In genomic region chr7:1536105-1536767, GRCh38 we compare ENCODE assay signal across 11 cellular contexts. TPM values are rescaled to one million over a fixed set of nuclear protein-coding genes. Genes with fewer than 3 reads are reported as not detected.
DNase-seq lines count a peak whose midpoint lies in the region; ATAC-seq, FAIRE-seq and TF ChIP-seq lines count a peak whose summit lies in the region.
"Had no signal": no experiment of that assay in that cellular context is flagged by ENCODE, and none has a peak within 500 bp of the region (broad histone marks: within the 10 kb centered on the region; RNA-seq: fewer than 3 reads in every experiment).

No MANE protein-coding gene starts in this region.

- H3K36me3 ChIP-seq in GM06990 (ENCODE audit: control insufficient read depth, insufficient read depth, low read length) (peaks cover 21% of the 10 kb centered on the region), breast epithelium (peaks cover 7% of the 10 kb centered on the region), right lobe of liver (peaks cover 0 to 10% (median 7%) of the 10 kb centered on the region in 4 donors), spleen (peaks cover 0 to 68% (median 30%) of the 10 kb centered on the region in 6 donors)

- H3K9me3 ChIP-seq in breast epithelium (no peaks in the 10 kb centered on the region), right lobe of liver (no peaks in the 10 kb centered on the region), spleen (no peaks in the 10 kb centered on the region)

- TF ChIP-seq CTCF in GM06990 (IDR thresholded peaks at IDR 0.05; ENCODE audit: insufficient read depth, low read length, poor library complexity, severe bottlenecking) (no peak), breast epithelium (IDR thresholded peaks at IDR 0.05) (no peak), right lobe of liver (IDR thresholded peaks at IDR 0.05) (no peak), spleen (IDR thresholded peaks at IDR 0.05 in 8 of 11, conservative IDR thresholded peaks at IDR 0.05 in 3 of 11) (no peak)

- FAIRE-seq in GM12891 (lab: Jason Lieb, UNC) = no peak

- H3K27ac ChIP-seq in breast epithelium = peak overlapping the region; percentile 100
- H3K27ac ChIP-seq in right lobe of liver = peak overlapping the region; percentile 93 to 94 (median 94)
- peak overlapping the region in 7 of 8 donors; percentile 74 to 86 (median 80) for H3K27ac ChIP-seq in spleen

- WGBS in right lobe of liver (ENCODE audit: insufficient coverage, low coverage, low lambda C conversion rate, missing lambda C conversion rate) = 72% methylated on average over 7 of the region's 34 CpGs
- 84 to 92% (median 89%) methylated on average over 28 to 34 of the region's 34 CpGs for WGBS in spleen, 5 donors

- H3K4me3 ChIP-seq in GM06990 (replicated peaks; ENCODE audit: low read depth, low read length) (no peak overlapping the region), breast epithelium (peak overlapping the region; percentile 43 to 84 (median 53)), right lobe of liver (no peak overlapping the region), spleen (peak overlapping the region in 1 of 8 donors; percentile 55)

- intact Hi-C loops in breast epithelium (cut with DNase I; ENCODE audit: low total_unique reads) = no loop called here
- intact Hi-C loops in right lobe of liver (cut with DNase I) = no loop called here
- intact Hi-C loops in spleen (cut with DNase I; ENCODE audit: low total_unique reads) = no loop called here

- ATAC-seq in right lobe of liver = no peak
- ATAC-seq in HG03442 (IDR thresholded peaks at IDR 0.05; ENCODE audit: unreplicated experiment) = no peak

- H3K4me1 ChIP-seq in breast epithelium (peaks cover 3 to 20% of the 10 kb centered on the region in 2 donors), right lobe of liver (peaks cover 0 to 29% (median 13%) of the 10 kb centered on the region in 4 donors), spleen (peaks cover 17 to 77% (median 50%) of the 10 kb centered on the region in 6 donors)

- H3K27me3 ChIP-seq in GM06990 (replicated peaks; ENCODE audit: control insufficient read depth, insufficient read depth, low read length) = no peaks in the 10 kb centered on the region
- H3K27me3 ChIP-seq in breast epithelium = no peaks in the 10 kb centered on the region
- H3K27me3 ChIP-seq in right lobe of liver = no peaks in the 10 kb centered on the region
- H3K27me3 ChIP-seq in spleen (replicated peaks in 1 of 7) = no peaks in the 10 kb centered on the region

- TF ChIP-seq POLR2A in breast epithelium (IDR thresholded peaks at IDR 0.05) = no peak
- TF ChIP-seq POLR2A in right lobe of liver (IDR thresholded peaks at IDR 0.05) = no peak
- no peak for TF ChIP-seq POLR2A in spleen (IDR thresholded peaks at IDR 0.05)
- TF ChIP-seq POLR2A in GM12891 (IDR thresholded peaks at IDR 0.05; ENCODE audit: low read depth, low read length) = no peak

- DNase-seq in GM06990 (ENCODE audit: extremely low read depth, insufficient read length) (peak; percentile 8), breast epithelium (ENCODE audit: low spot score in 2 of 2) (no peak), right lobe of liver (peak in 2 of 3 donors; percentile 26 to 47), spleen (peak; percentile 70), occipital lobe (lab: John Stamatoyannopoulos, UW) (no peak), retina (no peak), GM12891 (ENCODE audit: insufficient read length, low spot score) (no peak)
- DNase-seq: DMS53; stimulated activated naive CD4-positive, alpha-beta T cell had no signal

TF ChIP-seq in GM12891, 5 proteins besides CTCF, POLR2A, EP300 and RAD21:
- no peak for TF ChIP-seq PAX5 (IDR thresholded peaks at IDR 0.05; ENCODE audit: insufficient read depth, low read length, severe bottlenecking)
- TF ChIP-seq TAF1 (IDR thresholded peaks at IDR 0.05; ENCODE audit: low read depth, low read length) = no peak

RNA-seq across cellular contexts. Expression of gene MAFK, which starts 5.7 kb away (rescaled TPM):
- total RNA-seq in breast epithelium = 10 to 100 TPM; 14.4 to 25.9 (median 25.2) TPM
- 10 to 100 TPM in 4 of 6 experiments, 1 to 10 TPM in 2; 6.9 to 29.7 (median 13.1) TPM for total RNA-seq in right lobe of liver
- 10 to 100 TPM; 11.2 to 36.6 (median 27.0) TPM for total RNA-seq in spleen
- polyA plus RNA-seq in spleen = 10 to 100 TPM in 2 of 3 donors, 1 to 10 TPM in 1; 8.9 to 30.4 (median 10.3) TPM
- 6.9 TPM for total RNA-seq in occipital lobe
- 8.2 TPM for polyA plus RNA-seq in GM12891 (2012; ENCODE audit: low read depth, missing spikeins)

RNA-seq across cellular contexts. Expression of gene TMEM184A, which starts 19.8 kb away (rescaled TPM):
- total RNA-seq in breast epithelium = 1 to 10 TPM in 2 of 3 donors, not detected in 1; 6.6 to 8.2 TPM
- total RNA-seq in right lobe of liver = 10 to 100 TPM; 15.1 to 32.8 (median 26.7) TPM
- total RNA-seq in spleen = under 1 TPM in 3 of 7 donors, not detected in 4; 0.17 to 0.39 (median 0.28) TPM
- polyA plus RNA-seq in spleen = under 1 TPM; 0.09 to 0.26 (median 0.15) TPM
- not detected for total RNA-seq in occipital lobe
- 0.04 TPM for polyA plus RNA-seq in GM12891 (2012; ENCODE audit: low read depth, missing spikeins)
- total RNA-seq: pulmonary artery endothelial cell had no signal

RNA-seq across cellular contexts. Expression of gene INTS1, which starts 32.0 kb away (rescaled TPM):
- total RNA-seq in breast epithelium = 10 to 100 TPM; 27.5 to 32.1 (median 27.7) TPM
- total RNA-seq in right lobe of liver = 10 to 100 TPM; 30.1 to 49.6 (median 41.2) TPM
- 10 to 100 TPM; 47.3 to 95.7 (median 79.0) TPM for total RNA-seq in spleen
- polyA plus RNA-seq in spleen = 100 to 1,000 TPM in 1 of 3 donors, 10 to 100 TPM in 2; 51.4 to 126 (median 80.3) TPM
- 15.8 TPM for total RNA-seq in occipital lobe
- 33.2 TPM for polyA plus RNA-seq in GM12891 (2012; ENCODE audit: low read depth, missing spikeins)

RNA-seq across cellular contexts. Expression of gene PSMG3, which starts 33.6 kb away (rescaled TPM):
- total RNA-seq in breast epithelium = 10 to 100 TPM; 32.6 to 52.8 (median 45.4) TPM
- 10 to 100 TPM in 2 of 6 experiments, 1 to 10 TPM in 4; 7.6 to 28.1 (median 9.2) TPM for total RNA-seq in right lobe of liver
- total RNA-seq in spleen = 10 to 100 TPM; 18.2 to 41.1 (median 23.0) TPM
- 10 to 100 TPM; 84.5 to 89.9 (median 86.7) TPM for polyA plus RNA-seq in spleen
- 19.2 TPM for total RNA-seq in occipital lobe
- polyA plus RNA-seq in GM12891 (2012; ENCODE audit: low read depth, missing spikeins) = 35.2 TPM

Comparison
In these comparisons a context has a peak if more than half of its experiments do, and no peak if none do; other contexts are left out.
1. DNase-seq: peak in GM06990 (single experiment), right lobe of liver (2 of 3) and spleen (single experiment); none in breast epithelium (0 of 2), occipital lobe (single experiment), retina (single experiment) and GM12891 (single experiment).
2. H3K4me3 ChIP-seq: peak in breast epithelium (3 of 3); none in GM06990 (single experiment) and right lobe of liver (0 of 3).
3. Peak in every context shown above with its lines, with median percentiles within 50 percentile points of each other: H3K27ac ChIP-seq.